11 cellular contexts compared by ENCODE assay signal in the genomic region with DNA sequence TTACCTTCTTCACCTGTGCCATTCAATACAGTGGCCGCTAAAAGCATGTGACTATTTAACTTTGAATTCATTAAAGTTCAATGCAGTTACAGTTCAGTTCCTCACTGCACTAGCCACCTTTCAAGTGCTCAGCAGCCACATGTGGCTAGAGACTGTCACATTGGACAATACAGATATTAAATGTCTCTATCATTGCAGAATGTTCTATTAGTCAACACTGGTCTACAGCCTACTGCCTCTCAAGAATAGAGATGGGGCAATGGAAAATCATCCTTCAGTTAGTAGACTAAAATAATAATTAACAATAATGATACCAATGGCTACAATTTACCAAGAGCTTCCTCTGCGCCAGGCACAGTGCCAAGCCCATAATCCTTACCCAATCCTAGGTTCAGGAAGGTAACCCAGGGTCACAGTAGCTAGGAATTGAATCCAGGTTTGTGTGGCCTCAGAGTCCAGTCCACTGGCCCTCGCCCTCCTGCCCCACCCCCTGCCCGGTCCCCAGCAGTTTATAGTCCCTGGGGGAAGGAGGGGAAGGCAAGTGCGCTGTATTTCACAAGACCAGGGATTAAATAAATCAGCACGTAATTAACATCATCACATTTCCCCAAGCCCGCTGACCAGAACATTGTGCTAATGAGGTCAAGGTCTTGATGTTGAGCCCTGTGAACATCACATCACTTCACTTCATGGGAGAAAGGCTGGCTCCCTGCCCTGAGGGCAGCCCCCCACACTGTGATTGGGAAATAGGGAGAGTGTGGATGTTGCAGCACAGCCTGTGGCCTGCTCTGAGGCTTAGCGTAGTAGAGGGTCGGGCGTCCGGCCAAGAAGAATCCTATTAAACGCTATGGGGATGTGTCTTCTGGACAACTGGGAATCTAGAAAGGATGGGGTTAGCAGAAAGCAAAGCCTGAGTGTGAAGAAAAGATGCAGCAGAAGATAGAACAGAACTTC.
DNase-seq lines count a peak whose midpoint lies in the region; ATAC-seq lines count a peak whose summit lies in the region.
"Had no signal": no experiment of that assay in that cellular context is flagged by ENCODE, and none has a peak within 500 bp of the region (broad histone marks: within the 10 kb centered on the region; RNA-seq: fewer than 3 reads in every experiment).

No MANE protein-coding gene starts in this region.

- H3K27me3 Mint-ChIP-seq in activated T-helper 1 cell treated with anti-CD3 and anti-CD28 coated beads, Interleukin-12 subunit alpha, Interleukin-12 subunit beta, Interleukin-2, Interleukin-4 antibody, amounts not matched to agents 30 ng/mL and 10 ng/mL and 1 ng/mL, durations not matched to agents 14 hours and 24 hours and 36 hours (ENCODE audit: insufficient read depth) = peaks cover 16% of the 10 kb centered on the region

- intact Hi-C loops in activated T-helper 1 cell treated with anti-CD3 and anti-CD28 coated beads, Interleukin-12 subunit alpha, Interleukin-12 subunit beta, Interleukin-2, Interleukin-4 antibody, amounts not matched to agents 30 ng/mL and 10 ng/mL and 1 ng/mL, durations not matched to agents 14 hours and 24 hours and 36 hours (cut with micrococcal nuclease) = no loop called here

- H3K4me1 Mint-ChIP-seq in activated T-helper 1 cell treated with anti-CD3 and anti-CD28 coated beads, Interleukin-12 subunit alpha, Interleukin-12 subunit beta, Interleukin-2, Interleukin-4 antibody, amounts not matched to agents 30 ng/mL and 10 ng/mL and 1 ng/mL, durations not matched to agents 14 hours and 24 hours and 36 hours (ENCODE audit: low read depth) = no peaks in the 10 kb centered on the region
- H3K4me1 Mint-ChIP-seq: activated T-helper 17 cell treated with anti-CD3 and anti-CD28 coated beads, Interleukin-2, amount 50 U/mL, for 72 hours had no signal

- no peaks in the 10 kb centered on the region for H3K9me3 Mint-ChIP-seq in activated T-helper 1 cell treated with anti-CD3 and anti-CD28 coated beads, Interleukin-12 subunit alpha, Interleukin-12 subunit beta, Interleukin-2, Interleukin-4 antibody, amounts not matched to agents 30 ng/mL and 10 ng/mL and 1 ng/mL, durations not matched to agents 14 hours and 24 hours and 36 hours
- H3K9me3 Mint-ChIP-seq: activated T-helper 17 cell treated with anti-CD3 and anti-CD28 coated beads, Interleukin-2, amount 50 U/mL, for 72 hours had no signal

- DNase-seq in DMS153 (lab: John Stamatoyannopoulos, UW) (peak; percentile 47), DMS153 treated with DMSO at 0.1 percent for 48 hours (lab: John Stamatoyannopoulos, UW; ENCODE audit: unreplicated experiment) (no peak), NOMO-1 treated with DMSO at 0.1 percent for 48 hours (lab: John Stamatoyannopoulos, UW; ENCODE audit: unreplicated experiment) (peak; percentile 61), glomerular visceral epithelial cell (ENCODE audit: extremely low spot score) (peak; percentile 71), stromal cell of bone marrow (ENCODE audit: low read depth) (peak; percentile 64)
- no peak for DNase-seq in activated T-helper 1 cell treated with anti-CD3 and anti-CD28 coated beads, Interleukin-12 subunit alpha, Interleukin-12 subunit beta, Interleukin-2, Interleukin-4 antibody, amounts not matched to agents 30 ng/mL and 10 ng/mL and 1 ng/mL, durations not matched to agents 14 hours and 24 hours and 36 hours (ENCODE audit: low spot score)
- DNase-seq: NCI-H526; stimulated activated CD8-positive, alpha-beta memory T cell treated with anti-CD3 and anti-CD28 coated beads, Interleukin-4, amount 100 ng/mL, for 48 hours had no signal

- no peaks in the 10 kb centered on the region for H3K36me3 Mint-ChIP-seq in activated T-helper 1 cell treated with anti-CD3 and anti-CD28 coated beads, Interleukin-12 subunit alpha, Interleukin-12 subunit beta, Interleukin-2, Interleukin-4 antibody, amounts not matched to agents 30 ng/mL and 10 ng/mL and 1 ng/mL, durations not matched to agents 14 hours and 24 hours and 36 hours (ENCODE audit: low read depth)

- no peak for ATAC-seq in GM19023 (IDR thresholded peaks at IDR 0.05; ENCODE audit: unreplicated experiment)
- ATAC-seq in HG03196 (IDR thresholded peaks at IDR 0.05; ENCODE audit: unreplicated experiment) = no peak
- ATAC-seq: activated T-helper 17 cell treated with anti-CD3 and anti-CD28 coated beads, Interleukin-2, amount 50 U/mL, for 72 hours had no signal

- no peak overlapping the region for H3K27ac Mint-ChIP-seq in activated T-helper 1 cell treated with anti-CD3 and anti-CD28 coated beads, Interleukin-12 subunit alpha, Interleukin-12 subunit beta, Interleukin-2, Interleukin-4 antibody, amounts not matched to agents 30 ng/mL and 10 ng/mL and 1 ng/mL, durations not matched to agents 14 hours and 24 hours and 36 hours
- H3K27ac Mint-ChIP-seq: activated T-helper 17 cell treated with anti-CD3 and anti-CD28 coated beads, Interleukin-2, amount 50 U/mL, for 72 hours had no signal

- H3K4me3 Mint-ChIP-seq in activated T-helper 1 cell treated with anti-CD3 and anti-CD28 coated beads, Interleukin-12 subunit alpha, Interleukin-12 subunit beta, Interleukin-2, Interleukin-4 antibody, amounts not matched to agents 30 ng/mL and 10 ng/mL and 1 ng/mL, durations not matched to agents 14 hours and 24 hours and 36 hours = no peak overlapping the region
- H3K4me3 Mint-ChIP-seq: activated T-helper 17 cell treated with anti-CD3 and anti-CD28 coated beads, Interleukin-2, amount 50 U/mL, for 72 hours had no signal

Comparison
In these comparisons a context has a peak if more than half of its experiments do, and no peak if none do; other contexts are left out.
1. DNase-seq: peak in DMS153 (single experiment), NOMO-1 treated with DMSO at 0.1 percent for 48 hours (single experiment), glomerular visceral epithelial cell (single experiment) and stromal cell of bone marrow (single experiment); none in DMS153 treated with DMSO at 0.1 percent for 48 hours (single experiment) and activated T-helper 1 cell treated with anti-CD3 and anti-CD28 coated beads, Interleukin-12 subunit alpha, Interleukin-12 subunit beta, Interleukin-2, Interleukin-4 antibody, amounts not matched to agents 30 ng/mL and 10 ng/mL and 1 ng/mL, durations not matched to agents 14 hours and 24 hours and 36 hours (single experiment).